21 cellular contexts compared by ENCODE assay signal in genomic region chr4:137417676-137418075, GRCh38.
"Had no signal": no experiment of that assay in that cellular context is flagged by ENCODE, and none has a peak within 500 bp of the region (broad histone marks: within the 10 kb centered on the region; RNA-seq: fewer than 3 reads in every experiment).

No MANE protein-coding gene starts in this region.

- H3K4me1 Mint-ChIP-seq: naive thymus-derived CD4-positive, alpha-beta T cell; neural progenitor cell had no signal

- H3K27ac Mint-ChIP-seq: activated naive CD4-positive, alpha-beta T cell treated with anti-CD3 and anti-CD28 coated beads, Interleukin-2, amount 50 U/mL, for 72 hours; naive thymus-derived CD4-positive, alpha-beta T cell; neural progenitor cell; T-helper 1 cell treated with Interleukin-12 subunit alpha and Interleukin-12 subunit beta and Interleukin-4 antibody, amounts not matched to agents 30 μg/mL and 1 μg/mL, for 36 hours had no signal

- DNase-seq: activated CD4-positive, CD25-positive, alpha-beta regulatory T cell treated with anti-CD3 and anti-CD28 coated beads, Interleukin-2, amount 50 U/mL, for 72 hours; activated CD8-positive, alpha-beta memory T cell treated with anti-CD3 and anti-CD28 coated beads for 24 hours; activated CD8-positive, alpha-beta memory T cell treated with anti-CD3 and anti-CD28 coated beads, Interleukin-2, amount 50 U/mL, for 48 hours; activated gamma-delta T cell; activated T-cell treated with anti-CD3 and anti-CD28 coated beads, Interleukin-2, amount 50 U/mL, for 48 hours; amygdala; body of pancreas; caudate nucleus; mesenchymal stem cell; mucosa of descending colon; naive thymus-derived CD4-positive, alpha-beta T cell; right cardiac atrium; small intestine; stimulated activated CD4-positive, alpha-beta T cell treated with anti-CD3 and anti-CD28 coated beads, Interleukin-4, amount 100 ng/mL, for 1 hour; upper lobe of right lung had no signal

- H3K4me3 Mint-ChIP-seq: naive thymus-derived CD4-positive, alpha-beta T cell; neural progenitor cell; T-helper 1 cell treated with Interleukin-12 subunit alpha and Interleukin-12 subunit beta and Interleukin-4 antibody, amounts not matched to agents 30 μg/mL and 1 μg/mL, for 36 hours had no signal

- H3K27ac ChIP-seq: body of pancreas, neural progenitor cell, prostate gland, thoracic aorta, upper lobe of right lung, VCaP had no signal

- H3K9me3 ChIP-seq: body of pancreas, prostate gland, thoracic aorta, upper lobe of right lung had no signal

- H3K4me1 ChIP-seq: body of pancreas, neural progenitor cell, prostate gland, upper lobe of right lung had no signal

- H3K27me3 Mint-ChIP-seq: naive thymus-derived CD4-positive, alpha-beta T cell had no signal

- H3K36me3 ChIP-seq: neural progenitor cell, prostate gland, thoracic aorta, upper lobe of right lung had no signal

- H3K4me3 ChIP-seq: body of pancreas, mucosa of descending colon, neural progenitor cell, prostate gland, thoracic aorta, upper lobe of right lung had no signal

- H3K27me3 ChIP-seq: body of pancreas, neural progenitor cell, upper lobe of right lung had no signal

- ATAC-seq: activated naive CD4-positive, alpha-beta T cell treated with anti-CD3 and anti-CD28 coated beads, Interleukin-2, amount 50 U/mL, for 72 hours; body of pancreas; mucosa of descending colon; naive thymus-derived CD4-positive, alpha-beta T cell; right cardiac atrium; upper lobe of right lung had no signal

- H3K36me3 Mint-ChIP-seq: activated naive CD4-positive, alpha-beta T cell treated with anti-CD3 and anti-CD28 coated beads, Interleukin-2, amount 50 U/mL, for 72 hours; naive thymus-derived CD4-positive, alpha-beta T cell; neural progenitor cell had no signal
